13 cellular contexts compared by ENCODE assay signal in genomic region chr19:49456351-49456750, GRCh38. TPM values are rescaled to one million over a fixed set of nuclear protein-coding genes. Genes with fewer than 3 reads are reported as not detected.
A peak's percentile ranks its signal among the peaks of the same experiment; 100 is the strongest.
DNase-seq lines count a peak whose midpoint lies in the region; ATAC-seq and TF ChIP-seq lines count a peak whose summit lies in the region.
"Had no signal": no experiment of that assay in that cellular context is flagged by ENCODE, and none has a peak within 500 bp of the region (broad histone marks: within the 10 kb centered on the region; RNA-seq: fewer than 3 reads in every experiment).

No MANE protein-coding gene starts in this region.

- no peak for TF ChIP-seq POLR2A in tibial nerve (IDR thresholded peaks at IDR 0.05)

- peaks cover 7% of the 10 kb centered on the region for H3K36me3 Mint-ChIP-seq in activated T-cell treated with anti-CD3 and anti-CD28 coated beads, Interleukin-2, amount 50 U/mL, for 4 hours (ENCODE audit: insufficient read depth)
- peaks cover 23% of the 10 kb centered on the region for H3K36me3 Mint-ChIP-seq in activated T-helper 17 cell treated with anti-CD3 and anti-CD28 coated beads, Interleukin-2, amount 50 U/mL, for 72 hours (ENCODE audit: low read depth)

- H3K9me3 ChIP-seq in mucosa of rectum (ENCODE audit: control insufficient read depth in 2 of 2, low read length in 2 of 2): no peaks in the 10 kb centered on the region
- no peaks in the 10 kb centered on the region for H3K9me3 ChIP-seq in tibial nerve
- H3K9me3 ChIP-seq: thoracic aorta had no signal

- H3K4me3 Mint-ChIP-seq in activated T-cell treated with anti-CD3 and anti-CD28 coated beads, Interleukin-2, amount 50 U/mL, for 4 hours: peak overlapping the region; percentile 31
- H3K4me3 Mint-ChIP-seq in activated T-helper 17 cell treated with anti-CD3 and anti-CD28 coated beads, Interleukin-2, amount 50 U/mL, for 72 hours: no peak overlapping the region

- H3K27me3 Mint-ChIP-seq in activated T-cell treated with anti-CD3 and anti-CD28 coated beads, Interleukin-2, amount 50 U/mL, for 4 hours (ENCODE audit: low read depth): no peaks in the 10 kb centered on the region
- no peaks in the 10 kb centered on the region for H3K27me3 Mint-ChIP-seq in activated T-helper 17 cell treated with anti-CD3 and anti-CD28 coated beads, Interleukin-2, amount 50 U/mL, for 72 hours

- no peaks in the 10 kb centered on the region for H3K27me3 ChIP-seq in mucosa of rectum (ENCODE audit: control insufficient read depth in 2 of 2, insufficient read depth in 2 of 2, low read length in 2 of 2)
- H3K27me3 ChIP-seq in tibial nerve: no peaks in the 10 kb centered on the region

- peaks cover 21% of the 10 kb centered on the region for H3K4me1 Mint-ChIP-seq in activated T-cell treated with anti-CD3 and anti-CD28 coated beads, Interleukin-2, amount 50 U/mL, for 4 hours (ENCODE audit: low read depth)
- no peaks in the 10 kb centered on the region for H3K4me1 Mint-ChIP-seq in activated T-helper 17 cell treated with anti-CD3 and anti-CD28 coated beads, Interleukin-2, amount 50 U/mL, for 72 hours

- no peak for DNase-seq in activated T-cell treated with anti-CD3 and anti-CD28 coated beads, Interleukin-2, amount 50 U/mL, for 4 hours
- no peak for DNase-seq in activated T-cell treated with anti-CD3 and anti-CD28 coated beads, Interleukin-2, amount 50 U/mL, for 1 hour
- DNase-seq in tibial nerve (ENCODE audit: low spot score in 2 of 2) (no peak), NCI-H2081 (lab: John Stamatoyannopoulos, UW) (no peak), DMS153 treated with DMSO at 0.1 percent for 48 hours (lab: John Stamatoyannopoulos, UW; ENCODE audit: unreplicated experiment) (no peak)
- DNase-seq: activated CD4-positive, alpha-beta T cell treated with anti-CD3 and anti-CD28 coated beads for 48 hours; amniotic stem cell; NCI-H2081 treated with DMSO at 0.1 percent for 48 hours; SW 1271 had no signal

- H3K4me3 ChIP-seq in mucosa of rectum (ENCODE audit: low read length in 2 of 2) (no peak overlapping the region), tibial nerve (no peak overlapping the region)
- H3K4me3 ChIP-seq: thoracic aorta had no signal

- WGBS in tibial nerve, 2 donors: 66 to 72% methylated on average over 5 of the region's 5 CpGs

- TF ChIP-seq EP300 in tibial nerve (IDR thresholded peaks at IDR 0.05): no peak

- no peak for TF ChIP-seq CTCF in tibial nerve (IDR thresholded peaks at IDR 0.05)

- peak overlapping the region; percentile 38 to 60 for H3K27ac ChIP-seq in mucosa of rectum (ENCODE audit: low read depth in 2 of 2, low read length in 2 of 2)
- peak overlapping the region in 3 of 4 donors; percentile 42 to 84 (median 58) for H3K27ac ChIP-seq in tibial nerve
- H3K27ac ChIP-seq: thoracic aorta had no signal

- no peak for ATAC-seq in activated T-cell treated with anti-CD3 and anti-CD28 coated beads, Interleukin-2, amount 50 U/mL, for 4 hours
- ATAC-seq in activated T-helper 17 cell treated with anti-CD3 and anti-CD28 coated beads, Interleukin-2, amount 50 U/mL, for 72 hours (replicated peaks): no peak
- no peak for ATAC-seq in GM19397 (IDR thresholded peaks at IDR 0.05; ENCODE audit: unreplicated experiment)

- H3K36me3 ChIP-seq in mucosa of rectum (ENCODE audit: control insufficient read depth in 2 of 2, insufficient read depth in 2 of 2, low read length in 2 of 2): peaks cover 0 to 10% of the 10 kb centered on the region in 2 donors
- peaks cover 0 to 18% (median 9%) of the 10 kb centered on the region in 3 donors for H3K36me3 ChIP-seq in tibial nerve

- H3K9ac ChIP-seq in mucosa of rectum (ENCODE audit: low read depth in 1 of 2, low read length in 2 of 2): no peak overlapping the region

- H3K27ac Mint-ChIP-seq in activated T-helper 17 cell treated with anti-CD3 and anti-CD28 coated beads, Interleukin-2, amount 50 U/mL, for 72 hours: peak overlapping the region; percentile 63

- H3K9me3 Mint-ChIP-seq in activated T-cell treated with anti-CD3 and anti-CD28 coated beads, Interleukin-2, amount 50 U/mL, for 4 hours: no peaks in the 10 kb centered on the region
- no peaks in the 10 kb centered on the region for H3K9me3 Mint-ChIP-seq in activated T-helper 17 cell treated with anti-CD3 and anti-CD28 coated beads, Interleukin-2, amount 50 U/mL, for 72 hours

- H3K4me1 ChIP-seq in mucosa of rectum (ENCODE audit: control insufficient read depth in 2 of 2, insufficient read depth in 2 of 2, low read length in 2 of 2): peaks cover 11 to 21% of the 10 kb centered on the region in 2 donors
- H3K4me1 ChIP-seq in tibial nerve: peaks cover 0 to 58% (median 14%) of the 10 kb centered on the region in 4 donors

RNA-seq across cellular contexts. Expression of gene ALDH16A1, which starts 3.3 kb away (rescaled TPM):
- total RNA-seq in activated T-cell treated with anti-CD3 and anti-CD28 coated beads, Interleukin-2, amount 50 U/mL, for 4 hours: 10 to 100 TPM; 35.4 to 42.9 (median 35.8) TPM
- total RNA-seq in activated T-helper 17 cell treated with anti-CD3 and anti-CD28 coated beads, Interleukin-2, amount 50 U/mL, for 72 hours: 10 to 100 TPM; 15.5 to 39.1 TPM
- 10 to 100 TPM; 33.9 to 70.5 (median 63.5) TPM for total RNA-seq in tibial nerve

RNA-seq across cellular contexts. Expression of gene PIH1D1, which starts 4.7 kb away (rescaled TPM):
- total RNA-seq in activated T-cell treated with anti-CD3 and anti-CD28 coated beads, Interleukin-2, amount 50 U/mL, for 4 hours: 100 to 1,000 TPM in 2 of 3 donors, 10 to 100 TPM in 1; 95.0 to 105 (median 105) TPM
- 100 to 1,000 TPM; 183 to 194 TPM for total RNA-seq in activated T-helper 17 cell treated with anti-CD3 and anti-CD28 coated beads, Interleukin-2, amount 50 U/mL, for 72 hours
- total RNA-seq in tibial nerve: 100 to 1,000 TPM in 3 of 4 donors, 10 to 100 TPM in 1; 85.0 to 128 (median 110) TPM

RNA-seq across cellular contexts. Expression of gene SLC17A7, which starts 15.0 kb away (rescaled TPM):
- under 1 TPM in 2 of 3 donors, not detected in 1; 0.08 to 0.13 TPM for total RNA-seq in activated T-cell treated with anti-CD3 and anti-CD28 coated beads, Interleukin-2, amount 50 U/mL, for 4 hours
- under 1 TPM in 1 of 2 donors, not detected in 1; 0.40 TPM for total RNA-seq in activated T-helper 17 cell treated with anti-CD3 and anti-CD28 coated beads, Interleukin-2, amount 50 U/mL, for 72 hours
- 1 to 10 TPM; 2.4 to 7.1 (median 6.2) TPM for total RNA-seq in tibial nerve

RNA-seq across cellular contexts. Expression of gene FLT3LG, which starts 17.7 kb away (rescaled TPM):
- total RNA-seq in activated T-cell treated with anti-CD3 and anti-CD28 coated beads, Interleukin-2, amount 50 U/mL, for 4 hours: 10 to 100 TPM; 52.3 to 64.8 (median 56.9) TPM
- 10 to 100 TPM; 77.2 to 92.8 TPM for total RNA-seq in activated T-helper 17 cell treated with anti-CD3 and anti-CD28 coated beads, Interleukin-2, amount 50 U/mL, for 72 hours
- total RNA-seq in tibial nerve: 10 to 100 TPM in 2 of 4 donors, 1 to 10 TPM in 2; 3.6 to 13.8 (median 8.4) TPM

RNA-seq across cellular contexts. Expression of gene RPL13A, which starts 31.1 kb away (rescaled TPM):
- total RNA-seq in activated T-cell treated with anti-CD3 and anti-CD28 coated beads, Interleukin-2, amount 50 U/mL, for 4 hours: 1,000 to 10,000 TPM; 4,599 to 4,940 (median 4,852) TPM
- total RNA-seq in activated T-helper 17 cell treated with anti-CD3 and anti-CD28 coated beads, Interleukin-2, amount 50 U/mL, for 72 hours: 1,000 to 10,000 TPM; 3,905 to 4,763 TPM
- 1,000 to 10,000 TPM; 3,111 to 3,948 (median 3,333) TPM for total RNA-seq in tibial nerve
